Comparison of ENCODE assay signal across 1 cellular context in genomic region chr20:2652724-2653510, GRCh38.
A peak's percentile ranks its signal among the peaks of the same experiment; 100 is the strongest.
TF ChIP-seq lines count a peak whose summit lies in the region.

No MANE protein-coding gene starts in this region.

TF ChIP-seq in K562, 482 proteins besides CTCF, POLR2A, EP300 and RAD21 (continued from another document and continues in another):
- TF ChIP-seq NKRF (IDR thresholded peaks at IDR 0.05; ENCODE audit: borderline replicate concordance) (peak; percentile 72; the same call in 1 of the 2 replicates), SP1 (CRISPR knock-in tag; IDR thresholded peaks at IDR 0.05) (peak; percentile 40; the same call in 1 of the 2 replicates), HNRNPH1 (optimal IDR thresholded peaks at IDR 0.05; ENCODE audit: low read depth, low read length) (peak; percentile 35), MEF2D (tag; conservative IDR thresholded peaks at IDR 0.05; ENCODE audit: low read depth) (no peak), SRF (CRISPR knock-in tag; IDR thresholded peaks at IDR 0.05) (0 out of 4 replicates have a peak, but pooled peaks of 1 of the 2 experiments have one; percentile 3), TAF7 (tag; IDR thresholded peaks at IDR 0.05) (no peak), ZBTB43 (CRISPR knock-in tag; IDR thresholded peaks at IDR 0.05) (0 out of 2 replicates have a peak, but pooled peaks have one; percentile 37), TCF7L2 (IDR thresholded peaks at IDR 0.05; ENCODE audit: low read depth, low read length) (no peak), ZNF431 (CRISPR knock-in tag; IDR thresholded peaks at IDR 0.05) (0 out of 2 replicates have a peak, but pooled peaks have one; percentile 1), STAG1 (CRISPR knock-in tag; IDR thresholded peaks at IDR 0.05; ENCODE audit: borderline replicate concordance) (0 out of 2 replicates have a peak, but pooled peaks have one; percentile 22), KDM5B (IDR thresholded peaks at IDR 0.05; ENCODE audit: insufficient replicate concordance, low read depth, low read length) (peak; percentile 42), FOXM1 (IDR thresholded peaks at IDR 0.05; ENCODE audit: low read depth) (no peak), FOXM1 (CRISPR knock-in tag; IDR thresholded peaks at IDR 0.05; ENCODE audit: low read depth) (0 out of 2 replicates have a peak, but pooled peaks have one; percentile 3), HDAC1 (IDR thresholded peaks at IDR 0.05) (peak in 1 of 2 experiments; percentile 85; a peak in 2 of 4 replicates), ZNF143 (CRISPR knock-in tag; IDR thresholded peaks at IDR 0.05) (peak; percentile 83), FOXP1 (CRISPR knock-in tag; IDR thresholded peaks at IDR 0.05) (peak; percentile 71; the same call in 1 of the 2 replicates), RBFOX2 (IDR thresholded peaks at IDR 0.05; ENCODE audit: low read depth, low read length) (peak; percentile 96), ZNF277 (CRISPR knock-in tag; IDR thresholded peaks at IDR 0.05; ENCODE audit: borderline replicate concordance) (no peak), ZNF780A (CRISPR knock-in tag; IDR thresholded peaks at IDR 0.05) (no peak), ZNF592 (IDR thresholded peaks at IDR 0.05) (peak; percentile 62), POLR2G (IDR thresholded peaks at IDR 0.05; ENCODE audit: low read depth, low read length) (peak; percentile 84), ZNF282 (CRISPR knock-in tag; IDR thresholded peaks at IDR 0.05) (peak; percentile 43; the same call in 1 of the 2 replicates), ARID4B (CRISPR knock-in tag; IDR thresholded peaks at IDR 0.05) (peak; percentile 89), HNRNPL (IDR thresholded peaks at IDR 0.05; ENCODE audit: low read depth, low read length) (0 out of 2 replicates have a peak, but pooled peaks have one; percentile 33), EP400 (IDR thresholded peaks at IDR 0.05) (peak; percentile 85)
- TF ChIP-seq, protein P1, sequence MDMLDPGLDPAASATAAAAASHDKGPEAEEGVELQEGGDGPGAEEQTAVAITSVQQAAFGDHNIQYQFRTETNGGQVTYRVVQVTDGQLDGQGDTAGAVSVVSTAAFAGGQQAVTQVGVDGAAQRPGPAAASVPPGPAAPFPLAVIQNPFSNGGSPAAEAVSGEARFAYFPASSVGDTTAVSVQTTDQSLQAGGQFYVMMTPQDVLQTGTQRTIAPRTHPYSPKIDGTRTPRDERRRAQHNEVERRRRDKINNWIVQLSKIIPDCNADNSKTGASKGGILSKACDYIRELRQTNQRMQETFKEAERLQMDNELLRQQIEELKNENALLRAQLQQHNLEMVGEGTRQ (CRISPR knock-in tag; IDR thresholded peaks at IDR 0.05): peak; percentile 75
- TF ChIP-seq, protein P2, sequence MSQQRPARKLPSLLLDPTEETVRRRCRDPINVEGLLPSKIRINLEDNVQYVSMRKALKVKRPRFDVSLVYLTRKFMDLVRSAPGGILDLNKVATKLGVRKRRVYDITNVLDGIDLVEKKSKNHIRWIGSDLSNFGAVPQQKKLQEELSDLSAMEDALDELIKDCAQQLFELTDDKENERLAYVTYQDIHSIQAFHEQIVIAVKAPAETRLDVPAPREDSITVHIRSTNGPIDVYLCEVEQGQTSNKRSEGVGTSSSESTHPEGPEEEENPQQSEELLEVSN (IDR thresholded peaks at IDR 0.05; ENCODE audit: borderline replicate concordance in 1 of 2, extremely low read depth in 1 of 2, insufficient read depth in 1 of 2, insufficient read length in 1 of 2, low read depth in 1 of 2, low read length in 1 of 2, poor library complexity in 1 of 2, severe bottlenecking in 1 of 2): peak; percentile 6 to 34
